ENCODE assay signal across 1 cellular context in genomic region chr17:81809556-81809998, GRCh38.
TF ChIP-seq lines count a peak whose summit lies in the region.

No MANE protein-coding gene starts in this region.

TF ChIP-seq in HEK293, 187 proteins besides CTCF, POLR2A, EP300 and RAD21 (continued from another document):
- TF ChIP-seq ZNF560 (tag by site-specific recombination; IDR thresholded peaks at IDR 0.05; ENCODE audit: borderline replicate concordance): no peak
